24 cellular contexts compared by ENCODE assay signal in genomic region chr7:117495313-117495712, GRCh38. TPM values are rescaled to one million over a fixed set of nuclear protein-coding genes. Genes with fewer than 3 reads are reported as not detected.
"Had no signal": no experiment of that assay in that cellular context is flagged by ENCODE, and none has a peak within 500 bp of the region (broad histone marks: within the 10 kb centered on the region; RNA-seq: fewer than 3 reads in every experiment).

No MANE protein-coding gene starts in this region.

- H3K4me1 ChIP-seq: Peyer's patch had no signal

- H3K27ac ChIP-seq: PC-9, Peyer's patch had no signal

- H3K4me3 ChIP-seq: MG63, PC-9, Peyer's patch had no signal

- DNase-seq: IMR-90, Karpas-422, KG1, MG63, NCI-H1092 treated with DMSO at 0.1 percent for 48 hours, NCI-H1436, NCI-H1694, NCI-H2029, NCI-H2081 treated with DMSO at 0.1 percent for 48 hours, NCI-H2227 treated with DMSO at 0.1 percent for 48 hours, NCI-H524 treated with DMSO at 0.1 percent for 48 hours, NCI-H69, NCI-H774, OCI-M1, PC-9, Peyer's patch, T-helper 1 cell, T-helper 17 cell had no signal

- H2AFZ ChIP-seq: PC-9 had no signal

- H3K36me3 ChIP-seq: MG63, Peyer's patch had no signal

- H3K9me3 ChIP-seq: MG63, Peyer's patch had no signal

- H3K4me2 ChIP-seq: PC-9 had no signal

- ATAC-seq: HepG2, Right ventricle myocardium inferior, SK-N-SH treated with all-trans-retinoic acid at 6 μM for 48 hours, T-helper 17 cell had no signal

- H3K27me3 ChIP-seq: MG63, Peyer's patch had no signal

RNA-seq across cellular contexts. Expression of gene CFTR, which starts 15.5 kb away (rescaled TPM):
- total RNA-seq: HepG2, HT1080, NCI-H460, PC-9, RPMI7951, T-helper 17 cell had no signal
- polyA plus RNA-seq: HepG2 had no signal
